8 cellular contexts compared by ENCODE assay signal in the genomic region with DNA sequence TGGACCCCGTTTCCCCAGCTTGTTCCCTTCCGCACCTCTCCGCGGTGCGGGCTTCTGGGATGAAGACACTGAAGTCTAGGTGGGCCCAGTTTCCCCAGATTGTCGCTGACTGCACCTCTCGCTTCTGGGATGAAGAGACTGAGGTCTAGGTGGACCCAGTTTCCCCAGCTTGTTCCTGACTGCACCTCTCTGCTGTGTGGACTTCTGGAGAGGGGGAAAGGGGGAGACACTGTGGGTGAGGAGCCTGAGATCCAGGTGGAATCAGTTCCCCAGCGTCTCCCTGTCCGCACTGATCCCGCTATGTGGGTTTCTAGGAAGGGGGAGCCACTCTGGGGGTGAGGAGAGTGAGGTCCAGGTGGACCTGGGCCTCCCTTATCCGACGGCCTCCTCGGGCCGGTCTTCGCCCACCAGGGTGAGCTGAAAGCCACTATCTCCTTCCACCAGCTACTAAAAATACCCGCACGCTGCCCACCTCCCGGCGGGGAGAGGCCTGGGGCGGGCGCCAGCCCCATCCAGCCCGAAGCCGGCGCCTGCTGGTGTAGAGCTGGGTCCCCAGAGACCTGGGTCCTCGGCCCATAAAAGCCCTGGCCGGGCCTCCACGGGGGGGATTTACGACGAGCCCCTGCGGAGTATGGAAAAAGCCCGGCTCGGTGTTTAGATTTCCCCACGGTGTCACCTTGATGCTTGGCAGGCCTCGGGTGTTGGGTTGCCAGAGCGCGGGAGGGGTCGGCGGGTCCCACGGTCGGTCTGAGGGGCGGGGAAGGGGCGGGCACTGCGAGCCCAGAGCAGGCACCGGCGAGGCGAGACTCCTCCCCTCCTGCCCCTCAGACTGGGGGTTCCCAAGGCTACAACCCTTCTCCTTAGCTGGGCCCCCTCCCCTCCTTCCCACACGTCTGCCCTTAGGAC. TPM values are rescaled to one million over a fixed set of nuclear protein-coding genes. Genes with fewer than 3 reads are reported as not detected.
DNase-seq lines count a peak whose midpoint lies in the region; ATAC-seq and TF ChIP-seq lines count a peak whose summit lies in the region.

No MANE protein-coding gene starts in this region.

- peak overlapping the region; percentile 63 for H3K27ac ChIP-seq in CD4-positive, CD25-positive, alpha-beta regulatory T cell (ENCODE audit: insufficient read depth, low read length, poor library complexity, severe bottlenecking)
- H3K27ac ChIP-seq in HUES64 (ENCODE audit: low read depth, low read length) (peak overlapping the region; percentile 81), esophagus squamous epithelium (peak overlapping the region; percentile 63 to 94 (median 89))

- DNase-seq in CD4-positive, CD25-positive, alpha-beta regulatory T cell: peak in 1 of 3 donors; percentile 8
- DNase-seq in activated CD4-positive, alpha-beta memory T cell treated with anti-CD3 and anti-CD28 coated beads for 36 hours: peak; percentile 48
- DNase-seq in esophagus squamous epithelium (lab: John Stamatoyannopoulos, UW) (no peak), amniotic stem cell (lab: John Stamatoyannopoulos, UW) (no peak)
- no peak for DNase-seq in activated effector memory CD4-positive, alpha-beta T cell treated with Interleukin-2 at 50 U/mL for 16 hours

- H3K4me3 Mint-ChIP-seq in CD4-positive, CD25-positive, alpha-beta regulatory T cell: peak overlapping the region; percentile 88 to 96 (median 96)
- H3K4me3 Mint-ChIP-seq in activated CD4-positive, alpha-beta memory T cell treated with anti-CD3 and anti-CD28 coated beads for 36 hours: peak overlapping the region; percentile 98

- CTCF ChIA-PET in activated CD4-positive, alpha-beta memory T cell treated with anti-CD3 and anti-CD28 coated beads for 36 hours (lab: Charles Lee): interaction anchor here (0.8 to 3.8 kb wide), 7 partner anchors 16 to 139 kb away, joined by 3 to 70 read pairs (median 5); a partner anchor contains a TSS

- peaks cover 2% of the 10 kb centered on the region for H3K27me3 Mint-ChIP-seq in CD4-positive, CD25-positive, alpha-beta regulatory T cell
- H3K27me3 Mint-ChIP-seq in activated CD4-positive, alpha-beta memory T cell treated with anti-CD3 and anti-CD28 coated beads for 36 hours: no peaks in the 10 kb centered on the region

- peaks cover 0 to 13% (median 4%) of the 10 kb centered on the region in 4 donors for H3K4me1 Mint-ChIP-seq in CD4-positive, CD25-positive, alpha-beta regulatory T cell
- peaks cover 4% of the 10 kb centered on the region for H3K4me1 Mint-ChIP-seq in activated CD4-positive, alpha-beta memory T cell treated with anti-CD3 and anti-CD28 coated beads for 36 hours (ENCODE audit: low read depth)

- no peaks in the 10 kb centered on the region for H3K9me3 ChIP-seq in CD4-positive, CD25-positive, alpha-beta regulatory T cell (ENCODE audit: control insufficient read depth in 2 of 2, low read length in 2 of 2)
- no peaks in the 10 kb centered on the region for H3K9me3 ChIP-seq in HUES64 (ENCODE audit: insufficient read depth, low read depth, low read length)
- no peaks in the 10 kb centered on the region for H3K9me3 ChIP-seq in esophagus squamous epithelium
- H3K9me3 ChIP-seq in neuron (ENCODE audit: low read length): no peaks in the 10 kb centered on the region

- POLR2A ChIA-PET in activated CD4-positive, alpha-beta memory T cell treated with anti-CD3 and anti-CD28 coated beads for 36 hours (lab: Charles Lee): interaction anchor here (0.7 to 2.7 kb wide), 14 partner anchors 25 to 282 kb away, joined by 3 to 36 read pairs (median 4); a partner anchor contains a TSS

- no peaks in the 10 kb centered on the region for H3K36me3 Mint-ChIP-seq in CD4-positive, CD25-positive, alpha-beta regulatory T cell
- peaks cover 2% of the 10 kb centered on the region for H3K36me3 Mint-ChIP-seq in activated CD4-positive, alpha-beta memory T cell treated with anti-CD3 and anti-CD28 coated beads for 36 hours

- peak overlapping the region; percentile 93 to 98 (median 95) for H3K27ac Mint-ChIP-seq in CD4-positive, CD25-positive, alpha-beta regulatory T cell
- peak overlapping the region; percentile 97 for H3K27ac Mint-ChIP-seq in activated CD4-positive, alpha-beta memory T cell treated with anti-CD3 and anti-CD28 coated beads for 36 hours

- H3K4me3 ChIP-seq in CD4-positive, CD25-positive, alpha-beta regulatory T cell (ENCODE audit: low read depth, low read length): peak overlapping the region; percentile 56
- H3K4me3 ChIP-seq in HUES64 (ENCODE audit: low read length) (peak overlapping the region; percentile 81), esophagus squamous epithelium (peak overlapping the region; percentile 26 to 77 (median 62)), neuron (ENCODE audit: low read length) (peak overlapping the region; percentile 57)

- intact Hi-C loops in activated CD4-positive, alpha-beta memory T cell treated with anti-CD3 and anti-CD28 coated beads for 36 hours (cut with micrococcal nuclease): loop anchor here (1.0 to 5.0 kb wide), 3 partner anchors 24 to 123 kb away; a partner anchor contains a TSS
- intact Hi-C loops in esophagus squamous epithelium (cut with DNase I): no loop called here

- H3K4me1 ChIP-seq in CD4-positive, CD25-positive, alpha-beta regulatory T cell (ENCODE audit: control insufficient read depth, insufficient read depth, low read length, poor library complexity, severe bottlenecking): peaks cover 15% of the 10 kb centered on the region
- peaks cover 3% of the 10 kb centered on the region; the same call in 1 of the 2 replicates for H3K4me1 ChIP-seq in HUES64 (ENCODE audit: insufficient read depth, low read length)
- peaks cover 14 to 46% (median 17%) of the 10 kb centered on the region in 3 donors for H3K4me1 ChIP-seq in esophagus squamous epithelium
- peaks cover 8% of the 10 kb centered on the region for H3K4me1 ChIP-seq in neuron (ENCODE audit: insufficient read depth, low read length)

- 4% methylated on average over 45 of the region's 47 CpGs for WGBS in HUES64
- WGBS in esophagus squamous epithelium, 2 donors: 0 to 3% methylated on average over 5 to 15 of the region's 47 CpGs

- H3K9me3 Mint-ChIP-seq in CD4-positive, CD25-positive, alpha-beta regulatory T cell: peaks cover 0 to 3% (median 0%) of the 10 kb centered on the region in 7 donors
- no peaks in the 10 kb centered on the region for H3K9me3 Mint-ChIP-seq in activated CD4-positive, alpha-beta memory T cell treated with anti-CD3 and anti-CD28 coated beads for 36 hours

- H2AFZ ChIP-seq in neuron (ENCODE audit: low read depth, low read length): peak overlapping the region; percentile 79

- no peaks in the 10 kb centered on the region for H3K36me3 ChIP-seq in CD4-positive, CD25-positive, alpha-beta regulatory T cell (ENCODE audit: control insufficient read depth, insufficient read depth, low read length)
- H3K36me3 ChIP-seq in HUES64 (ENCODE audit: insufficient read depth, low read length) (no peaks in the 10 kb centered on the region), esophagus squamous epithelium (peaks cover 0 to 35% (median 0%) of the 10 kb centered on the region in 3 donors), neuron (ENCODE audit: insufficient read depth, low read length) (no peaks in the 10 kb centered on the region)

- TF ChIP-seq CTCF in esophagus squamous epithelium (IDR thresholded peaks at IDR 0.05): no peak

- no peak for ATAC-seq in CD4-positive, CD25-positive, alpha-beta regulatory T cell (ENCODE audit: low read depth in 2 of 2)
- no peak for ATAC-seq in HG02938 (IDR thresholded peaks at IDR 0.05; ENCODE audit: unreplicated experiment)

- TF ChIP-seq POLR2A in esophagus squamous epithelium (IDR thresholded peaks at IDR 0.05): no peak

- H3K27me3 ChIP-seq in CD4-positive, CD25-positive, alpha-beta regulatory T cell (ENCODE audit: control insufficient read depth, insufficient read depth, low read length): no peaks in the 10 kb centered on the region
- no peaks in the 10 kb centered on the region for H3K27me3 ChIP-seq in HUES64 (ENCODE audit: insufficient read depth, low read length)
- H3K27me3 ChIP-seq in esophagus squamous epithelium: peaks cover 0 to 28% (median 0%) of the 10 kb centered on the region in 4 donors
- H3K27me3 ChIP-seq in neuron (ENCODE audit: insufficient read depth, low read length): peaks cover 3% of the 10 kb centered on the region

- H3K9ac ChIP-seq in HUES64 (ENCODE audit: low read depth, low read length): peak overlapping the region; percentile 81

RNA-seq across cellular contexts. Expression of a gene that starts 10.6 kb away (rescaled TPM):
- not detected for total RNA-seq in CD4-positive, CD25-positive, alpha-beta regulatory T cell
- polyA plus RNA-seq in CD4-positive, CD25-positive, alpha-beta regulatory T cell: not detected
- not detected for polyA plus RNA-seq in HUES64 (2013, experiment 1 of 2)
- polyA plus RNA-seq in HUES64 (2013, experiment 2 of 2): not detected
- not detected for total RNA-seq in activated CD4-positive, alpha-beta memory T cell treated with anti-CD3 and anti-CD28 coated beads for 36 hours
- total RNA-seq in esophagus squamous epithelium: 100 to 1,000 TPM in 1 of 4 donors, 10 to 100 TPM in 3; 40.6 to 160 (median 68.9) TPM

RNA-seq across cellular contexts. Expression of a gene that starts 22.3 kb away (rescaled TPM):
- not detected for total RNA-seq in CD4-positive, CD25-positive, alpha-beta regulatory T cell
- polyA plus RNA-seq in CD4-positive, CD25-positive, alpha-beta regulatory T cell: not detected
- polyA plus RNA-seq in HUES64 (2013, experiment 1 of 2): not detected
- polyA plus RNA-seq in HUES64 (2013, experiment 2 of 2): not detected
- not detected for total RNA-seq in activated CD4-positive, alpha-beta memory T cell treated with anti-CD3 and anti-CD28 coated beads for 36 hours
- 100 to 1,000 TPM in 2 of 4 donors, 10 to 100 TPM in 2; 51.7 to 145 (median 84.8) TPM for total RNA-seq in esophagus squamous epithelium

RNA-seq across cellular contexts. Expression of a gene that starts 24.0 kb away (rescaled TPM):
- total RNA-seq in CD4-positive, CD25-positive, alpha-beta regulatory T cell: not detected
- under 1 TPM in 2 of 4 donors, not detected in 2; 0.21 to 0.68 TPM for polyA plus RNA-seq in CD4-positive, CD25-positive, alpha-beta regulatory T cell
- polyA plus RNA-seq in HUES64 (2013, experiment 1 of 2): 2.9 TPM
- polyA plus RNA-seq in HUES64 (2013, experiment 2 of 2): 4.3 TPM
- under 1 TPM; 0.22 to 0.97 TPM for total RNA-seq in activated CD4-positive, alpha-beta memory T cell treated with anti-CD3 and anti-CD28 coated beads for 36 hours
- 1 to 10 TPM; 1.1 to 3.8 (median 1.4) TPM for total RNA-seq in esophagus squamous epithelium

RNA-seq across cellular contexts. Expression of a gene that starts 38.0 kb away (rescaled TPM):
- total RNA-seq in CD4-positive, CD25-positive, alpha-beta regulatory T cell: 129 TPM
- 10 to 100 TPM; 25.4 to 38.3 (median 31.8) TPM for polyA plus RNA-seq in CD4-positive, CD25-positive, alpha-beta regulatory T cell
- polyA plus RNA-seq in HUES64 (2013, experiment 1 of 2): 29.4 TPM
- 29.8 TPM for polyA plus RNA-seq in HUES64 (2013, experiment 2 of 2)
- total RNA-seq in activated CD4-positive, alpha-beta memory T cell treated with anti-CD3 and anti-CD28 coated beads for 36 hours: 10 to 100 TPM; 41.9 to 44.4 TPM
- total RNA-seq in esophagus squamous epithelium: 10 to 100 TPM; 19.2 to 45.8 (median 39.4) TPM

RNA-seq across cellular contexts. Expression of a gene that starts 41.4 kb away (rescaled TPM):
- 3.7 TPM for total RNA-seq in CD4-positive, CD25-positive, alpha-beta regulatory T cell
- polyA plus RNA-seq in CD4-positive, CD25-positive, alpha-beta regulatory T cell: under 1 TPM in 2 of 4 donors, not detected in 2; 0.11 to 0.14 TPM
- not detected for polyA plus RNA-seq in HUES64 (2013, experiment 1 of 2)
- not detected for polyA plus RNA-seq in HUES64 (2013, experiment 2 of 2)
- total RNA-seq in activated CD4-positive, alpha-beta memory T cell treated with anti-CD3 and anti-CD28 coated beads for 36 hours: under 1 TPM; 0.15 to 0.24 TPM
- not detected for total RNA-seq in esophagus squamous epithelium

Comparison
In these comparisons a context has a peak if more than half of its experiments do, and no peak if none do; other contexts are left out.
1. RNA of a gene that starts 10.6 kb away (total RNA-seq): 40.6 to 160 TPM in esophagus squamous epithelium; not detected in activated CD4-positive, alpha-beta memory T cell treated with anti-CD3 and anti-CD28 coated beads for 36 hours and not detected in CD4-positive, CD25-positive, alpha-beta regulatory T cell (single experiment); every median in the first group is over 10 times any median in the second.
2. RNA of a gene that starts 22.3 kb away (total RNA-seq): 51.7 to 145 TPM in esophagus squamous epithelium; not detected in CD4-positive, CD25-positive, alpha-beta regulatory T cell (single experiment) and not detected in activated CD4-positive, alpha-beta memory T cell treated with anti-CD3 and anti-CD28 coated beads for 36 hours; every median in the first group is over 10 times any median in the second.
3. Peak in every context shown above with its lines, with median percentiles within 50 percentile points of each other: H3K27ac ChIP-seq and H3K4me3 ChIP-seq.